In the genomic region with DNA sequence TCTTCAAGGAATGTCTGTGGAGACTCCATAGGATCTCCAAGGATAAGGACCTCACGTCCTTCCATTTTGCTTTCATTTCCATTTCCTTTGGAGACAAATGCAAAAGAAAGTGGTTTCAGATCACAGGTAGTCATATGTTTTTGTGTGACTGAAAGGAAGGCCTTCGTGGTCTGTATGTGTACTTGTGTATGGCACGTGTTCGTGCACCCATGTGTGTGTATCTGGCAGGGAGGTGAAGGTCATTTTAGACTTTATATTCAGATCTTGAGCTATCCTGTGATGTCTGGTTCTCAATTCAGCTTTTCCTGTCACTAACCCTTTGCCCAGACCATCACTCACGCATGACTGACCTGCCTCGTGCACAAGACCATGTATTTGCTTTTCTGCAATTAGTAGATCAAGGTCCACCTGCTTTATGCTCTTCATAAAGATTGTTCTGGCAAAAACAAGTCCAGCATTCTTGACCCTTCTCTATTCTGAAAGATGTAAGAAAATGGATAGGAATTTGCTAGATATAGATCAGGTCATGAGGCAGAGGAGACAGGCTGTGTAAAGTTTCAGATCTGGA, we compare ENCODE assay signal across 1 cellular context.
A peak's percentile ranks its signal among the peaks of the same experiment; 100 is the strongest.
TF ChIP-seq lines count a peak whose summit lies in the region.

No MANE protein-coding gene starts in this region.

TF ChIP-seq in HepG2, 621 proteins besides CTCF, POLR2A, EP300 and RAD21 (continued from another document and continues in another):
- TF ChIP-seq, protein P1, sequence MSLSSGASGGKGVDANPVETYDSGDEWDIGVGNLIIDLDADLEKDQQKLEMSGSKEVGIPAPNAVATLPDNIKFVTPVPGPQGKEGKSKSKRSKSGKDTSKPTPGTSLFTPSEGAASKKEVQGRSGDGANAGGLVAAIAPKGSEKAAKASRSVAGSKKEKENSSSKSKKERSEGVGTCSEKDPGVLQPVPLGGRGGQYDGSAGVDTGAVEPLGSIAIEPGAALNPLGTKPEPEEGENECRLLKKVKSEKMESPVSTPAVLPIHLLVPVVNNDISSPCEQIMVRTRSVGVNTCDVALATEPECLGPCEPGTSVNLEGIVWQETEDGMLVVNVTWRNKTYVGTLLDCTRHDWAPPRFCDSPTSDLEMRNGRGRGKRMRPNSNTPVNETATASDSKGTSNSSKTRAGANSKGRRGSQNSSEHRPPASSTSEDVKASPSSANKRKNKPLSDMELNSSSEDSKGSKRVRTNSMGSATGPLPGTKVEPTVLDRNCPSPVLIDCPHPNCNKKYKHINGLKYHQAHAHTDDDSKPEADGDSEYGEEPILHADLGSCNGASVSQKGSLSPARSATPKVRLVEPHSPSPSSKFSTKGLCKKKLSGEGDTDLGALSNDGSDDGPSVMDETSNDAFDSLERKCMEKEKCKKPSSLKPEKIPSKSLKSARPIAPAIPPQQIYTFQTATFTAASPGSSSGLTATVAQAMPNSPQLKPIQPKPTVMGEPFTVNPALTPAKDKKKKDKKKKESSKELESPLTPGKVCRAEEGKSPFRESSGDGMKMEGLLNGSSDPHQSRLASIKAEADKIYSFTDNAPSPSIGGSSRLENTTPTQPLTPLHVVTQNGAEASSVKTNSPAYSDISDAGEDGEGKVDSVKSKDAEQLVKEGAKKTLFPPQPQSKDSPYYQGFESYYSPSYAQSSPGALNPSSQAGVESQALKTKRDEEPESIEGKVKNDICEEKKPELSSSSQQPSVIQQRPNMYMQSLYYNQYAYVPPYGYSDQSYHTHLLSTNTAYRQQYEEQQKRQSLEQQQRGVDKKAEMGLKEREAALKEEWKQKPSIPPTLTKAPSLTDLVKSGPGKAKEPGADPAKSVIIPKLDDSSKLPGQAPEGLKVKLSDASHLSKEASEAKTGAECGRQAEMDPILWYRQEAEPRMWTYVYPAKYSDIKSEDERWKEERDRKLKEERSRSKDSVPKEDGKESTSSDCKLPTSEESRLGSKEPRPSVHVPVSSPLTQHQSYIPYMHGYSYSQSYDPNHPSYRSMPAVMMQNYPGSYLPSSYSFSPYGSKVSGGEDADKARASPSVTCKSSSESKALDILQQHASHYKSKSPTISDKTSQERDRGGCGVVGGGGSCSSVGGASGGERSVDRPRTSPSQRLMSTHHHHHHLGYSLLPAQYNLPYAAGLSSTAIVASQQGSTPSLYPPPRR (CRISPR knock-in tag; IDR thresholded peaks at IDR 0.05; ENCODE audit: borderline replicate concordance): no peak
- TF ChIP-seq ZNF10 (CRISPR knock-in tag; IDR thresholded peaks at IDR 0.05; ENCODE audit: borderline replicate concordance, low read depth) (no peak), SMARCE1 (IDR thresholded peaks at IDR 0.05; ENCODE audit: borderline replicate concordance) (no peak), SP5 (CRISPR knock-in tag; IDR thresholded peaks at IDR 0.05; ENCODE audit: borderline replicate concordance, low read depth) (no peak), ZNF709 (CRISPR knock-in tag; IDR thresholded peaks at IDR 0.05) (no peak), HOXA5 (CRISPR knock-in tag; IDR thresholded peaks at IDR 0.05) (0 out of 2 replicates have a peak, but pooled peaks have one; percentile 47), ZNF704 (CRISPR knock-in tag; IDR thresholded peaks at IDR 0.05; ENCODE audit: borderline replicate concordance) (no peak), PHF21A (CRISPR knock-in tag; IDR thresholded peaks at IDR 0.05) (0 out of 2 replicates have a peak, but pooled peaks have one; percentile 29), SP140L (CRISPR knock-in tag; IDR thresholded peaks at IDR 0.05; ENCODE audit: borderline replicate concordance) (no peak), SNAPC2 (CRISPR knock-in tag; IDR thresholded peaks at IDR 0.05) (no peak), NRL (CRISPR knock-in tag; IDR thresholded peaks at IDR 0.05; ENCODE audit: borderline replicate concordance) (no peak), CCDC6 (CRISPR knock-in tag; IDR thresholded peaks at IDR 0.05) (no peak), SMAD1 (CRISPR knock-in tag; IDR thresholded peaks at IDR 0.05; ENCODE audit: borderline replicate concordance, low read depth) (no peak), TCF7 (IDR thresholded peaks at IDR 0.05; ENCODE audit: low read depth) (no peak), HDAC1 (CRISPR knock-in tag; IDR thresholded peaks at IDR 0.05) (no peak; the same call in 1 of the 2 replicates), HINFP (CRISPR knock-in tag; IDR thresholded peaks at IDR 0.05; ENCODE audit: low read depth) (no peak), STAT6 (CRISPR knock-in tag; IDR thresholded peaks at IDR 0.05; ENCODE audit: borderline replicate concordance) (no peak), ZFP91 (CRISPR knock-in tag; IDR thresholded peaks at IDR 0.05; ENCODE audit: borderline replicate concordance) (no peak), SALL2 (CRISPR knock-in tag; IDR thresholded peaks at IDR 0.05) (no peak), ZNF567 (CRISPR knock-in tag; IDR thresholded peaks at IDR 0.05; ENCODE audit: borderline replicate concordance) (no peak), ZNF501 (CRISPR knock-in tag; IDR thresholded peaks at IDR 0.05) (no peak), ZNF468 (CRISPR knock-in tag; IDR thresholded peaks at IDR 0.05) (no peak), FOXA3 (CRISPR knock-in tag; IDR thresholded peaks at IDR 0.05) (peak; percentile 70), CREBL2 (CRISPR knock-in tag; IDR thresholded peaks at IDR 0.05; ENCODE audit: borderline replicate concordance) (no peak), SSRP1 (CRISPR knock-in tag; IDR thresholded peaks at IDR 0.05) (no peak), FOXM1 (CRISPR knock-in tag; IDR thresholded peaks at IDR 0.05) (no peak), KDM4B (CRISPR knock-in tag; IDR thresholded peaks at IDR 0.05) (no peak), KLF6 (CRISPR knock-in tag; IDR thresholded peaks at IDR 0.05) (no peak), PAWR (CRISPR knock-in tag; IDR thresholded peaks at IDR 0.05; ENCODE audit: borderline replicate concordance) (no peak), FOSL1 (CRISPR knock-in tag; IDR thresholded peaks at IDR 0.05; ENCODE audit: borderline replicate concordance) (no peak), ZNF576 (CRISPR knock-in tag; IDR thresholded peaks at IDR 0.05) (no peak), E2F2 (CRISPR knock-in tag; IDR thresholded peaks at IDR 0.05; ENCODE audit: borderline replicate concordance) (no peak), ARNTL (CRISPR knock-in tag; IDR thresholded peaks at IDR 0.05) (peak; percentile 47; the same call in 1 of the 2 replicates), ZNF777 (CRISPR knock-in tag; IDR thresholded peaks at IDR 0.05) (no peak), SOX13 (IDR thresholded peaks at IDR 0.05) (no peak), SOX13 (CRISPR knock-in tag; conservative IDR thresholded peaks at IDR 0.05 in 1 of 2, IDR thresholded peaks at IDR 0.05 in 1 of 2) (peak in 1 of 2 experiments; percentile 70; a peak in 2 of 4 replicates), ZNF263 (CRISPR knock-in tag; IDR thresholded peaks at IDR 0.05) (no peak)
- TF ChIP-seq, protein P2, sequence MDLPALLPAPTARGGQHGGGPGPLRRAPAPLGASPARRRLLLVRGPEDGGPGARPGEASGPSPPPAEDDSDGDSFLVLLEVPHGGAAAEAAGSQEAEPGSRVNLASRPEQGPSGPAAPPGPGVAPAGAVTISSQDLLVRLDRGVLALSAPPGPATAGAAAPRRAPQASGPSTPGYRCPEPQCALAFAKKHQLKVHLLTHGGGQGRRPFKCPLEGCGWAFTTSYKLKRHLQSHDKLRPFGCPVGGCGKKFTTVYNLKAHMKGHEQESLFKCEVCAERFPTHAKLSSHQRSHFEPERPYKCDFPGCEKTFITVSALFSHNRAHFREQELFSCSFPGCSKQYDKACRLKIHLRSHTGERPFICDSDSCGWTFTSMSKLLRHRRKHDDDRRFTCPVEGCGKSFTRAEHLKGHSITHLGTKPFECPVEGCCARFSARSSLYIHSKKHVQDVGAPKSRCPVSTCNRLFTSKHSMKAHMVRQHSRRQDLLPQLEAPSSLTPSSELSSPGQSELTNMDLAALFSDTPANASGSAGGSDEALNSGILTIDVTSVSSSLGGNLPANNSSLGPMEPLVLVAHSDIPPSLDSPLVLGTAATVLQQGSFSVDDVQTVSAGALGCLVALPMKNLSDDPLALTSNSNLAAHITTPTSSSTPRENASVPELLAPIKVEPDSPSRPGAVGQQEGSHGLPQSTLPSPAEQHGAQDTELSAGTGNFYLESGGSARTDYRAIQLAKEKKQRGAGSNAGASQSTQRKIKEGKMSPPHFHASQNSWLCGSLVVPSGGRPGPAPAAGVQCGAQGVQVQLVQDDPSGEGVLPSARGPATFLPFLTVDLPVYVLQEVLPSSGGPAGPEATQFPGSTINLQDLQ (CRISPR knock-in tag; IDR thresholded peaks at IDR 0.05): no peak
- TF ChIP-seq, protein P3, sequence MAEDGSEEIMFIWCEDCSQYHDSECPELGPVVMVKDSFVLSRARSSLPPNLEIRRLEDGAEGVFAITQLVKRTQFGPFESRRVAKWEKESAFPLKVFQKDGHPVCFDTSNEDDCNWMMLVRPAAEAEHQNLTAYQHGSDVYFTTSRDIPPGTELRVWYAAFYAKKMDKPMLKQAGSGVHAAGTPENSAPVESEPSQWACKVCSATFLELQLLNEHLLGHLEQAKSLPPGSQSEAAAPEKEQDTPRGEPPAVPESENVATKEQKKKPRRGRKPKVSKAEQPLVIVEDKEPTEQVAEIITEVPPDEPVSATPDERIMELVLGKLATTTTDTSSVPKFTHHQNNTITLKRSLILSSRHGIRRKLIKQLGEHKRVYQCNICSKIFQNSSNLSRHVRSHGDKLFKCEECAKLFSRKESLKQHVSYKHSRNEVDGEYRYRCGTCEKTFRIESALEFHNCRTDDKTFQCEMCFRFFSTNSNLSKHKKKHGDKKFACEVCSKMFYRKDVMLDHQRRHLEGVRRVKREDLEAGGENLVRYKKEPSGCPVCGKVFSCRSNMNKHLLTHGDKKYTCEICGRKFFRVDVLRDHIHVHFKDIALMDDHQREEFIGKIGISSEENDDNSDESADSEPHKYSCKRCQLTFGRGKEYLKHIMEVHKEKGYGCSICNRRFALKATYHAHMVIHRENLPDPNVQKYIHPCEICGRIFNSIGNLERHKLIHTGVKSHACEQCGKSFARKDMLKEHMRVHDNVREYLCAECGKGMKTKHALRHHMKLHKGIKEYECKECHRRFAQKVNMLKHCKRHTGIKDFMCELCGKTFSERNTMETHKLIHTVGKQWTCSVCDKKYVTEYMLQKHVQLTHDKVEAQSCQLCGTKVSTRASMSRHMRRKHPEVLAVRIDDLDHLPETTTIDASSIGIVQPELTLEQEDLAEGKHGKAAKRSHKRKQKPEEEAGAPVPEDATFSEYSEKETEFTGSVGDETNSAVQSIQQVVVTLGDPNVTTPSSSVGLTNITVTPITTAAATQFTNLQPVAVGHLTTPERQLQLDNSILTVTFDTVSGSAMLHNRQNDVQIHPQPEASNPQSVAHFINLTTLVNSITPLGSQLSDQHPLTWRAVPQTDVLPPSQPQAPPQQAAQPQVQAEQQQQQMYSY (CRISPR knock-in tag; IDR thresholded peaks at IDR 0.05): no peak
